In the genomic region with DNA sequence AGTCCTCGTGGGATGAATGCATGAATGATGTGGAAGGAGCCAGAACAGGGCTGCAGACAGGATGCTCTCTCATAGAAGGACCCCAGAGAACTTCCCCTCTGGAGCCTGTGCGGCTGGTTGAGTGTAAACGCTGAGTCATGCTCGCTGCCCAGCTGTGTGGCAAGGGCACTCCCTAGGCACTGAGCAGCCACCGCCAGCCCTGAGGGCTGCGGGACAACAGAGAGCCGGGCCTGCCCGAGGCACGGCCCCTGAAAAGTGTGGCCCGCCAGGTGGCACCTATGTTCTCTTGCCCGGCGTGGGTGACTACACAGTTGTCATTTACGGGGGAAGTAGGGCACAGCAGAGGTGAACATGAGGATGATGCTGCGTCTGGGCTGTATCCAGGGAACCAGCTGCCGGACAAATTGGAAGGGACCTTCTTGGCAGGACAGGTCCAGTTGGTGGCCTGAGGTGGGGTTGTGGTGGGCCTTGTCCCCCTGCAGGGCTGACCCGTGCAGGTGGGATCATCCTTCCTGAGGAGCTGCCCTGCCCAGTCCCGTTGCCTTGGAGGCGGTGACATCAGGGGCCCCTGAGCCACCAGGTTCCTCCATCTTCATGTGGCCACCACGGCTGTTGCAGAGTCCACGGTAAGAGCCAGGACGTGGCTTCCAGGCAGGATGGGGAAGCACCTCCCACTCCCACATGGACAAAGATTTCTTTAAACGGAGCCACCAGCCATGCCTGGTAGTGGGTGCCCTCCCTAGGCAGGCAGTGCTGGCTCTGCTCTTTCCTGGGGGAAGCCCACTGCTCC, we compare ENCODE assay signal across 8 cellular contexts.
DNase-seq lines count a peak whose midpoint lies in the region; ATAC-seq and TF ChIP-seq lines count a peak whose summit lies in the region.

No MANE protein-coding gene starts in this region.

- DNase-seq in NCI-H1694 treated with DMSO at 0.1 percent for 48 hours (lab: John Stamatoyannopoulos, UW) (peak; percentile 10), NCI-H1694 (lab: John Stamatoyannopoulos, UW) (no peak), NOMO-1 treated with dmso at 0.1 percent for 144 hours (lab: John Stamatoyannopoulos, UW; ENCODE audit: unreplicated experiment) (peak; percentile 69), epithelial cell of esophagus (ENCODE audit: low read depth) (peak; percentile 47), retina (peak; percentile 2), cerebellar cortex (ENCODE audit: low spot score) (no peak)

- no peak for ATAC-seq in GM21825 (IDR thresholded peaks at IDR 0.05; ENCODE audit: unreplicated experiment)
- ATAC-seq in GM21717 (IDR thresholded peaks at IDR 0.05; ENCODE audit: unreplicated experiment): no peak

- H3K4me3 ChIP-seq in epithelial cell of esophagus (ENCODE audit: low read length): no peak overlapping the region

- no peak for TF ChIP-seq CTCF in epithelial cell of esophagus (IDR thresholded peaks at IDR 0.05; ENCODE audit: insufficient read depth, low read depth, low read length, missing control alignments)

Comparison
In these comparisons a context has a peak if more than half of its experiments do, and no peak if none do; other contexts are left out.
1. DNase-seq: peak in NCI-H1694 treated with DMSO at 0.1 percent for 48 hours (single experiment), NOMO-1 treated with dmso at 0.1 percent for 144 hours (single experiment), epithelial cell of esophagus (single experiment) and retina (single experiment); none in NCI-H1694 (single experiment) and cerebellar cortex (single experiment).